Comparison of ENCODE assay signal across 1 cellular context in genomic region chr11:65071907-65072630, GRCh38.
TF ChIP-seq lines count a peak whose summit lies in the region.

No MANE protein-coding gene starts in this region.

TF ChIP-seq in K562, 482 proteins besides CTCF, POLR2A, EP300 and RAD21:
- TF ChIP-seq ZNF77 (CRISPR knock-in tag; IDR thresholded peaks at IDR 0.05): no peak
- no peak for TF ChIP-seq FOXJ2 (tag; IDR thresholded peaks at IDR 0.05)
- no peak for TF ChIP-seq ZNF518B (CRISPR knock-in tag; IDR thresholded peaks at IDR 0.05)
- TF ChIP-seq C11orf30 (IDR thresholded peaks at IDR 0.05; ENCODE audit: low read depth): no peak
- TF ChIP-seq ELK3 (CRISPR knock-in tag; IDR thresholded peaks at IDR 0.05): no peak
- no peak for TF ChIP-seq POLR2AphosphoS2 (IDR thresholded peaks at IDR 0.05; ENCODE audit: low read length)
- no peak for TF ChIP-seq LEF1 (IDR thresholded peaks at IDR 0.05)
- no peak for TF ChIP-seq EGR1 (conservative IDR thresholded peaks at IDR 0.05)
- TF ChIP-seq POLR2G (IDR thresholded peaks at IDR 0.05; ENCODE audit: low read depth, low read length): no peak
- TF ChIP-seq ETS2 (tag; IDR thresholded peaks at IDR 0.05; ENCODE audit: borderline replicate concordance, poor library complexity, severe bottlenecking): no peak
- no peak for TF ChIP-seq THRAP3 (IDR thresholded peaks at IDR 0.05; ENCODE audit: borderline replicate concordance)
- no peak for TF ChIP-seq RFX5 (IDR thresholded peaks at IDR 0.05; ENCODE audit: low read depth, low read length)
- TF ChIP-seq ZNF830 (CRISPR knock-in tag; IDR thresholded peaks at IDR 0.05): no peak
- TF ChIP-seq ZNF431 (CRISPR knock-in tag; IDR thresholded peaks at IDR 0.05): no peak
